In genomic region chr4:113550510-113550909, GRCh38 we compare ENCODE assay signal across 26 cellular contexts.
"Had no signal": no experiment of that assay in that cellular context is flagged by ENCODE, and none has a peak within 500 bp of the region (broad histone marks: within the 10 kb centered on the region; RNA-seq: fewer than 3 reads in every experiment).

No MANE protein-coding gene starts in this region.

- H3K27ac ChIP-seq: brain microvascular endothelial cell, SJSA1 had no signal

- H3K4me3 Mint-ChIP-seq: activated CD4-positive, alpha-beta memory T cell treated with anti-CD3 and anti-CD28 coated beads for 36 hours; activated CD4-positive, alpha-beta T cell treated with anti-CD3 and anti-CD28 coated beads, Interleukin-2, amount 10 ng/mL, durations not matched to agents 7 days and 5 days had no signal

- H3K9me3 ChIP-seq: MG63, SJSA1 had no signal

- H3K27ac Mint-ChIP-seq: activated CD4-positive, alpha-beta memory T cell treated with anti-CD3 and anti-CD28 coated beads for 36 hours; activated CD4-positive, alpha-beta T cell treated with anti-CD3 and anti-CD28 coated beads, Interleukin-2, amount 10 ng/mL, durations not matched to agents 7 days and 5 days; activated naive CD4-positive, alpha-beta T cell treated with anti-CD3 and anti-CD28 coated beads, Interleukin-2, amount 50 U/mL, for 72 hours had no signal

- H3K4me3 ChIP-seq: MG63, SJSA1 had no signal

- H3K36me3 ChIP-seq: brain microvascular endothelial cell, MG63, SJSA1 had no signal

- DNase-seq: activated CD4-positive, alpha-beta memory T cell treated with anti-CD3 and anti-CD28 coated beads for 36 hours; activated CD4-positive, alpha-beta T cell treated with anti-CD3 and anti-CD28 coated beads, Interleukin-2, amount 10 ng/mL, durations not matched to agents 7 days and 5 days; activated CD4-positive, CD25-positive, alpha-beta regulatory T cell; activated T-cell treated with anti-CD3 and anti-CD28 coated beads for 4 hours; brain microvascular endothelial cell; cerebellar nuclear complex; KG1; MG63; MV-4-11; NCI-H1092 treated with DMSO at 0.1 percent for 48 hours; NCI-H1417 treated with DMSO at 0.1 percent for 48 hours; NCI-H1694; NCI-H2029; NCI-H2107; NCI-H2171 treated with DMSO at 0.1 percent for 48 hours; NCI-H226; NCI-H510A; NCI-H526 treated with DMSO at 0.1 percent for 48 hours; PC-3; SHP77; T-helper 2 cell; T1000 had no signal

- H3K27me3 ChIP-seq: brain microvascular endothelial cell, MG63, SJSA1 had no signal

- H3K9me3 Mint-ChIP-seq: activated CD4-positive, alpha-beta memory T cell treated with anti-CD3 and anti-CD28 coated beads for 36 hours; activated CD4-positive, alpha-beta T cell treated with anti-CD3 and anti-CD28 coated beads, Interleukin-2, amount 10 ng/mL, durations not matched to agents 7 days and 5 days; activated naive CD4-positive, alpha-beta T cell treated with anti-CD3 and anti-CD28 coated beads, Interleukin-2, amount 50 U/mL, for 72 hours had no signal

- H3K27me3 Mint-ChIP-seq: activated CD4-positive, alpha-beta memory T cell treated with anti-CD3 and anti-CD28 coated beads for 36 hours; activated CD4-positive, alpha-beta T cell treated with anti-CD3 and anti-CD28 coated beads, Interleukin-2, amount 10 ng/mL, durations not matched to agents 7 days and 5 days had no signal

- ATAC-seq: activated naive CD4-positive, alpha-beta T cell treated with anti-CD3 and anti-CD28 coated beads, Interleukin-2, amount 50 U/mL, for 72 hours; PC-3 had no signal

- FAIRE-seq: RCC 7860, TTC549 had no signal
